ENCODE assay signal across 19 cellular contexts in the genomic region with DNA sequence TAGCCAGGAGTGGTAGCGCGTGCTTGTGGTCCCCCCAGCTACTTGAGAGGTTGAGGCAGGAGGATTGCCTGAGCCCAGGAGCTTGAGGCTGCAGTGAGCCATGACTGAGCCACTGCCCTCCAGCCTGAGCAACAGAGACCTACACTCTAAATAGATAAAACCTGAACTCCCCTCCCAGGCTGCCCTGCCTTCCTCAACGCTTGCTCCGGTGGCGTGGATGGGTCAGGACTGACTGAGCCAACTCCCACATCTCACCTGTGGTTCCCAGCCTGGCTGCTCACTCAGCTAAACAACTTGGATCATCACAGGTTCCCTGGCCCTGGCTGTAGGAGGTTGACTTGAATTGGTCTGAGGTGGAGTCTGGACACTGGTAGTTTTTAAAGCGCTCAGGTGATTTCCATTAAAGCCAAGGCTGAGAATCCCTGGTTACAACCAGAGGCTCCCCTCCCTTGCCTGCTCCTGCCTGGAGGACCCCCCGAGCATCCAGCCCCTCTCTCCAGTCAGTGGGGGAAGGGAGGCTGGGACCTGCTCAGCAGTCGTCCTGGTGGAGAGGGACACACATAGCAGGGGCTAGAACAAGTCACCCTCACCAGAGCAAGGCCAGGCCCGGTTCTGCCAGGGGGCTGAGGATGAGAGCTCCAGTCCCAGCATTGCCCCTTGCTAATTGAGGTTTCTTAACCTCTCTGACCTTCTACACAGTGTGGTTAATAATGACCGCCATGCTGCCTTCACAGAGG. TPM values are rescaled to one million over a fixed set of nuclear protein-coding genes. Genes with fewer than 3 reads are reported as not detected.
A peak's percentile ranks its signal among the peaks of the same experiment; 100 is the strongest.
DNase-seq lines count a peak whose midpoint lies in the region; ATAC-seq and TF ChIP-seq lines count a peak whose summit lies in the region.
"Had no signal": no experiment of that assay in that cellular context is flagged by ENCODE, and none has a peak within 500 bp of the region (broad histone marks: within the 10 kb centered on the region; RNA-seq: fewer than 3 reads in every experiment).

No MANE protein-coding gene starts in this region.

- H4K20me1 ChIP-seq in SK-N-SH (ENCODE audit: insufficient read depth), result no peaks in the 10 kb centered on the region

- H3K4me3 ChIP-seq in SK-N-SH (ENCODE audit: low read depth in 2 of 2, low read length in 1 of 2), result no peak overlapping the region
- H3K4me3 ChIP-seq in epithelial cell of esophagus (ENCODE audit: low read length), result no peak overlapping the region
- H3K4me3 ChIP-seq in mesendoderm (ENCODE audit: low read length), result no peak overlapping the region
- H3K4me3 ChIP-seq: lung had no signal

- peaks cover 36% of the 10 kb centered on the region for H3K4me1 Mint-ChIP-seq in T-helper 17 cell
- H3K4me1 Mint-ChIP-seq in progenitor cell of endocrine pancreas (ENCODE audit: low read depth), result peaks cover 16% of the 10 kb centered on the region

- H3K36me3 Mint-ChIP-seq in T-helper 17 cell (ENCODE audit: low read depth), result no peaks in the 10 kb centered on the region
- H3K36me3 Mint-ChIP-seq in progenitor cell of endocrine pancreas (ENCODE audit: insufficient read depth), result no peaks in the 10 kb centered on the region
- H3K36me3 Mint-ChIP-seq: activated CD4-positive, alpha-beta memory T cell treated with anti-CD3 and anti-CD28 coated beads for 36 hours; CD8-positive, alpha-beta memory T cell; naive thymus-derived CD4-positive, alpha-beta T cell had no signal

- H3K4ac ChIP-seq in mesendoderm (ENCODE audit: low read depth, low read length), result no peak overlapping the region

- TF ChIP-seq EP300 in SK-N-SH (IDR thresholded peaks at IDR 0.05; ENCODE audit: borderline replicate concordance in 1 of 2, low read depth in 1 of 2, low read length in 1 of 2), result no peak

- no peak overlapping the region for H4K8ac ChIP-seq in mesendoderm (ENCODE audit: low read depth, low read length)

- POLR2A ChIA-PET in SK-N-SH (lab: Yijun Ruan, JAX), result no interaction called here

- H3K4me2 ChIP-seq in SK-N-SH (no peak overlapping the region), mesendoderm (ENCODE audit: low read length) (no peak overlapping the region)

- TF ChIP-seq RAD21 in SK-N-SH (IDR thresholded peaks at IDR 0.05; ENCODE audit: low read length), result no peak

- H3K36me3 ChIP-seq in SK-N-SH (replicated peaks in 1 of 2; ENCODE audit: control insufficient read depth in 1 of 2, insufficient read depth in 2 of 2, low read length in 1 of 2) (no peaks in the 10 kb centered on the region), mesendoderm (ENCODE audit: control insufficient read depth, insufficient read depth, low read length) (no peaks in the 10 kb centered on the region)

- no peak overlapping the region for H3K23ac ChIP-seq in mesendoderm (ENCODE audit: low read length)

- no peak overlapping the region for H2BK5ac ChIP-seq in mesendoderm (ENCODE audit: low read length)

- ATAC-seq in SK-N-SH treated with all-trans-retinoic acid at 6 μM for 48 hours (no peak), T-helper 17 cell (no peak), HG03175 (IDR thresholded peaks at IDR 0.05; ENCODE audit: unreplicated experiment) (no peak)
- ATAC-seq: activated naive CD8-positive, alpha-beta T cell treated with anti-CD3 and anti-CD28 coated beads, Interleukin-2, amount 50 U/mL, for 24 hours; naive thymus-derived CD4-positive, alpha-beta T cell; Panc1; stimulated activated naive CD8-positive, alpha-beta T cell treated with anti-CD3 and anti-CD28 coated beads, Interleukin-15, amount 100 ng/mL, for 72 hours had no signal

- no peak overlapping the region for H3K18ac ChIP-seq in mesendoderm (ENCODE audit: low read length)

- no peak overlapping the region for H2BK120ac ChIP-seq in mesendoderm (ENCODE audit: low read depth, low read length)

- H3K79me2 ChIP-seq in SK-N-SH (ENCODE audit: insufficient read depth) (no peaks in the 10 kb centered on the region), mesendoderm (ENCODE audit: control insufficient read depth, insufficient read depth, low read length) (no peaks in the 10 kb centered on the region)

- no peak overlapping the region for H2AFZ ChIP-seq in SK-N-SH (ENCODE audit: low read depth)

- no peak overlapping the region for H3K56ac ChIP-seq in mesendoderm (ENCODE audit: low read length)

- no peaks in the 10 kb centered on the region for H3K79me1 ChIP-seq in mesendoderm (ENCODE audit: low read length)

- CTCF ChIA-PET in SK-N-SH (lab: Yijun Ruan, JAX), result interaction anchor here (0.7 to 14.3 kb wide), 9 partner anchors 17 to 251 kb away, joined by 3 to 207 read pairs (median 4); a partner anchor contains a TSS

- H3K9ac ChIP-seq in SK-N-SH (no peak overlapping the region), mesendoderm (ENCODE audit: low read length) (no peak overlapping the region)

- DNase-seq in SK-N-SH, result peak; percentile 62
- DNase-seq in T-helper 17 cell, result no peak
- DNase-seq in epithelial cell of esophagus (ENCODE audit: low read depth), result no peak
- DNase-seq in progenitor cell of endocrine pancreas (ENCODE audit: low spot score, unreplicated experiment), result no peak
- DNase-seq in SW 1271 (lab: John Stamatoyannopoulos, UW), result no peak
- no peak for DNase-seq in mesendoderm
- DNase-seq: activated CD4-positive, alpha-beta memory T cell treated with anti-CD3 and anti-CD28 coated beads for 36 hours; activated naive CD8-positive, alpha-beta T cell treated with anti-CD3 and anti-CD28 coated beads, Interleukin-2, amount 50 U/mL, for 24 hours; CD8-positive, alpha-beta memory T cell; naive thymus-derived CD4-positive, alpha-beta T cell; NCI-H2029; NCI-H524; stimulated activated CD4-positive, alpha-beta T cell treated with anti-CD3 and anti-CD28 coated beads, Interleukin-12 subunit alpha, Interleukin-12 subunit beta, amount 100 ng/mL, for 4 hours; stimulated activated naive CD8-positive, alpha-beta T cell treated with anti-CD3 and anti-CD28 coated beads, Interleukin-15, amount 100 ng/mL, for 72 hours had no signal

- H3K27me3 Mint-ChIP-seq in T-helper 17 cell, result no peaks in the 10 kb centered on the region
- H3K27me3 Mint-ChIP-seq in progenitor cell of endocrine pancreas, result peaks cover 4% of the 10 kb centered on the region
- H3K27me3 Mint-ChIP-seq: activated CD4-positive, alpha-beta memory T cell treated with anti-CD3 and anti-CD28 coated beads for 36 hours had no signal

- H2BK15ac ChIP-seq in mesendoderm (replicated peaks; ENCODE audit: low read depth), result no peak overlapping the region

- H3F3A ChIP-seq in SK-N-SH (replicated peaks; ENCODE audit: insufficient read depth), result peaks cover under 1% of the 10 kb centered on the region

- H3K4me3 Mint-ChIP-seq in T-helper 17 cell, result no peak overlapping the region
- no peak overlapping the region for H3K4me3 Mint-ChIP-seq in progenitor cell of endocrine pancreas (ENCODE audit: low read depth)
- H3K4me3 Mint-ChIP-seq: activated CD4-positive, alpha-beta memory T cell treated with anti-CD3 and anti-CD28 coated beads for 36 hours; activated naive CD8-positive, alpha-beta T cell treated with anti-CD3 and anti-CD28 coated beads, Interleukin-2, amount 50 U/mL, for 24 hours; activated T-helper 1 cell treated with anti-CD3 and anti-CD28 coated beads, Interleukin-12 subunit alpha, Interleukin-12 subunit beta, Interleukin-2, Interleukin-4 antibody, amounts not matched to agents 30 ng/mL and 10 ng/mL and 1 ng/mL, durations not matched to agents 14 hours and 24 hours and 36 hours; naive thymus-derived CD4-positive, alpha-beta T cell; stimulated activated naive CD8-positive, alpha-beta T cell treated with anti-CD3 and anti-CD28 coated beads, Interleukin-15, amount 100 ng/mL, for 72 hours had no signal

- 78% methylated on average over 10 of the region's 10 CpGs for WGBS in SK-N-SH (ENCODE audit: low lambda C conversion rate)
- no CpG with 5 or more reads among the region's 10 CpGs for WGBS in mesendoderm (ENCODE audit: extremely low coverage, insufficient coverage, low lambda C conversion rate)

- peak overlapping the region; percentile 16 for H3K27ac Mint-ChIP-seq in T-helper 17 cell
- H3K27ac Mint-ChIP-seq in progenitor cell of endocrine pancreas, result no peak overlapping the region
- H3K27ac Mint-ChIP-seq: activated CD4-positive, alpha-beta memory T cell treated with anti-CD3 and anti-CD28 coated beads for 36 hours; activated naive CD8-positive, alpha-beta T cell treated with anti-CD3 and anti-CD28 coated beads, Interleukin-2, amount 50 U/mL, for 24 hours; activated T-helper 1 cell treated with anti-CD3 and anti-CD28 coated beads, Interleukin-12 subunit alpha, Interleukin-12 subunit beta, Interleukin-2, Interleukin-4 antibody, amounts not matched to agents 30 ng/mL and 10 ng/mL and 1 ng/mL, durations not matched to agents 14 hours and 24 hours and 36 hours; CD8-positive, alpha-beta memory T cell; naive thymus-derived CD4-positive, alpha-beta T cell had no signal

- TF ChIP-seq CTCF in SK-N-SH (IDR thresholded peaks at IDR 0.05) (no peak), epithelial cell of esophagus (IDR thresholded peaks at IDR 0.05; ENCODE audit: insufficient read depth, low read depth, low read length, missing control alignments) (peak; percentile 13), progenitor cell of endocrine pancreas (IDR thresholded peaks at IDR 0.05; ENCODE audit: unreplicated experiment) (peak; percentile 35)

- no peak overlapping the region for H2AK5ac ChIP-seq in mesendoderm (ENCODE audit: low read length)

- H3K9me2 ChIP-seq in SK-N-SH, result no peaks in the 10 kb centered on the region

- no peaks in the 10 kb centered on the region for H3K27me3 ChIP-seq in SK-N-SH (ENCODE audit: insufficient read depth)
- no peaks in the 10 kb centered on the region for H3K27me3 ChIP-seq in mesendoderm (ENCODE audit: insufficient read depth, low read length, poor library complexity)

- no peak overlapping the region for H3K27ac ChIP-seq in SK-N-SH (ENCODE audit: low read depth in 2 of 2, low read length in 1 of 2)
- no peak overlapping the region for H3K27ac ChIP-seq in mesendoderm (ENCODE audit: low read depth, low read length)

- H3K9me3 Mint-ChIP-seq in progenitor cell of endocrine pancreas (ENCODE audit: low read depth), result no peaks in the 10 kb centered on the region
- H3K9me3 Mint-ChIP-seq: activated naive CD8-positive, alpha-beta T cell treated with anti-CD3 and anti-CD28 coated beads, Interleukin-2, amount 50 U/mL, for 24 hours; CD8-positive, alpha-beta memory T cell; stimulated activated naive CD8-positive, alpha-beta T cell treated with anti-CD3 and anti-CD28 coated beads, Interleukin-15, amount 100 ng/mL, for 72 hours had no signal

- no peak overlapping the region for H4K5ac ChIP-seq in mesendoderm (ENCODE audit: low read length)

- H3K9me3 ChIP-seq in SK-N-SH (no peaks in the 10 kb centered on the region), T-helper 17 cell (ENCODE audit: control insufficient read depth, low read length, poor library complexity, severe bottlenecking) (no peaks in the 10 kb centered on the region)

- peaks cover 6 to 8% of the 10 kb centered on the region in 2 experiments; a peak in 3 of 4 replicates for H3K4me1 ChIP-seq in SK-N-SH (ENCODE audit: control insufficient read depth in 1 of 2, insufficient read depth in 2 of 2, low read depth in 1 of 2, low read length in 1 of 2)
- peaks cover under 1% of the 10 kb centered on the region for H3K4me1 ChIP-seq in mesendoderm (ENCODE audit: control insufficient read depth, low read depth, low read length)

RNA-seq across cellular contexts. Expression of a gene that starts 47.0 kb away (rescaled TPM):
- 7.8 and 8.3 TPM in 2 replicates for polyA plus RNA-seq in SK-N-SH (2012; rRNA removed)
- polyA plus RNA-seq in SK-N-SH (2012; cell fraction: cytosol; rRNA removed), result 10.9 and 13.0 TPM in 2 replicates
- 5.7 and 11.1 TPM in 2 replicates for polyA plus RNA-seq in SK-N-SH (2012; cell fraction: nucleus; rRNA removed)
- total RNA-seq in T-helper 17 cell (10 to 100 TPM; 15.3 to 19.9 TPM), progenitor cell of endocrine pancreas (28.6 and 30.5 TPM in 2 replicates)
- 26.0 TPM for polyA plus RNA-seq in mesendoderm (2013, experiment 1 of 2)
- polyA plus RNA-seq in mesendoderm (2013, experiment 2 of 2), result 25.3 TPM
